In the genomic region with DNA sequence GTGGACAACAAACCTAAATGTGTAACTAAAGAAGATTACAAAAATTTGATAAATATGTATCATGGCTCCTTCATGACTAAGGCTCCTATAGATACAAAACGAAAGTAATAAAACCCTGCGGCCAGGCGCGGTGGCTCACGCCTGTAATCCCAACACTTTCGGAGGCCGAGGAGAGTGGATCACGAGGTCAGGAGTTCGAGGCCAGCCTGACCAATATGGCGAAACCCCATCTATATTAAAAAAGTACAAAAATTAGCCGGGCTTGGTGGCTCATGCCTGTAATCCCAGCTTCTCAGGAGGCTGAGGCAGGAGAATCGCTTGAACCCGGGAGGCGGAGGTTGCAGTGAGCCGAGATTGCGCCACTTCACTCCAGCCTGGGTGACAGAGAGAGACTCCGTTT, we compare ENCODE assay signal across 3 cellular contexts.
TF ChIP-seq lines count a peak whose summit lies in the region.

No MANE protein-coding gene starts in this region.

TF ChIP-seq in A549, 52 proteins besides CTCF, POLR2A, EP300 and RAD21:
- TF ChIP-seq, protein P1, sequence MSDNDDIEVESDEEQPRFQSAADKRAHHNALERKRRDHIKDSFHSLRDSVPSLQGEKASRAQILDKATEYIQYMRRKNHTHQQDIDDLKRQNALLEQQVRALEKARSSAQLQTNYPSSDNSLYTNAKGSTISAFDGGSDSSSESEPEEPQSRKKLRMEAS (IDR thresholded peaks at IDR 0.05) = 0 out of 2 replicates have a peak, but pooled peaks have one; percentile 31
- TF ChIP-seq CEBPB (IDR thresholded peaks at IDR 0.05) = peak; percentile 42 to 68; a peak in 2 of 4 replicates

TF ChIP-seq in HEK293T, 16 proteins besides CTCF, POLR2A, EP300 and RAD21:
- peak; percentile 38; the same call in 1 of the 2 replicates for TF ChIP-seq L3MBTL2 (conservative IDR thresholded peaks at IDR 0.05)

TF ChIP-seq in HepG2, 621 proteins besides CTCF, POLR2A, EP300 and RAD21:
- TF ChIP-seq CEBPG (CRISPR knock-in tag; IDR thresholded peaks at IDR 0.05) (0 out of 2 replicates have a peak, but pooled peaks have one; percentile 3), SIN3A (IDR thresholded peaks at IDR 0.05; ENCODE audit: borderline replicate concordance, low read depth, low read length) (0 out of 2 replicates have a peak, but pooled peaks have one; percentile 14), ADNP (CRISPR knock-in tag; IDR thresholded peaks at IDR 0.05) (peak; percentile 55; the same call in 1 of the 2 replicates), ZNF629 (CRISPR knock-in tag; conservative IDR thresholded peaks at IDR 0.05) (0 out of 2 replicates have a peak, but pooled peaks have one; percentile 8), DMAP1 (CRISPR knock-in tag; IDR thresholded peaks at IDR 0.05) (0 out of 2 replicates have a peak, but pooled peaks have one; percentile 27), RCOR2 (CRISPR knock-in tag; IDR thresholded peaks at IDR 0.05) (0 out of 2 replicates have a peak, but pooled peaks have one; percentile 43), ZMYM3 (CRISPR knock-in tag; IDR thresholded peaks at IDR 0.05) (peak; percentile 33; the same call in 1 of the 2 replicates)
- TF ChIP-seq, protein P2, sequence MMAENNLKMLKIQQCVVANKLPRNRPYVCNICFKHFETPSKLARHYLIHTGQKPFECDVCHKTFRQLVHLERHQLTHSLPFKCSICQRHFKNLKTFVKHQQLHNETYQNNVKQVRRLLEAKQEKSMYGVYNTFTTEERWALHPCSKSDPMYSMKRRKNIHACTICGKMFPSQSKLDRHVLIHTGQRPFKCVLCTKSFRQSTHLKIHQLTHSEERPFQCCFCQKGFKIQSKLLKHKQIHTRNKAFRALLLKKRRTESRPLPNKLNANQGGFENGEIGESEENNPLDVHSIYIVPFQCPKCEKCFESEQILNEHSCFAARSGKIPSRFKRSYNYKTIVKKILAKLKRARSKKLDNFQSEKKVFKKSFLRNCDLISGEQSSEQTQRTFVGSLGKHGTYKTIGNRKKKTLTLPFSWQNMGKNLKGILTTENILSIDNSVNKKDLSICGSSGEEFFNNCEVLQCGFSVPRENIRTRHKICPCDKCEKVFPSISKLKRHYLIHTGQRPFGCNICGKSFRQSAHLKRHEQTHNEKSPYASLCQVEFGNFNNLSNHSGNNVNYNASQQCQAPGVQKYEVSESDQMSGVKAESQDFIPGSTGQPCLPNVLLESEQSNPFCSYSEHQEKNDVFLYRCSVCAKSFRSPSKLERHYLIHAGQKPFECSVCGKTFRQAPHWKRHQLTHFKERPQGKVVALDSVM (CRISPR knock-in tag; IDR thresholded peaks at IDR 0.05) = peak; percentile 65; the same call in 1 of the 2 replicates
- TF ChIP-seq, protein P3, sequence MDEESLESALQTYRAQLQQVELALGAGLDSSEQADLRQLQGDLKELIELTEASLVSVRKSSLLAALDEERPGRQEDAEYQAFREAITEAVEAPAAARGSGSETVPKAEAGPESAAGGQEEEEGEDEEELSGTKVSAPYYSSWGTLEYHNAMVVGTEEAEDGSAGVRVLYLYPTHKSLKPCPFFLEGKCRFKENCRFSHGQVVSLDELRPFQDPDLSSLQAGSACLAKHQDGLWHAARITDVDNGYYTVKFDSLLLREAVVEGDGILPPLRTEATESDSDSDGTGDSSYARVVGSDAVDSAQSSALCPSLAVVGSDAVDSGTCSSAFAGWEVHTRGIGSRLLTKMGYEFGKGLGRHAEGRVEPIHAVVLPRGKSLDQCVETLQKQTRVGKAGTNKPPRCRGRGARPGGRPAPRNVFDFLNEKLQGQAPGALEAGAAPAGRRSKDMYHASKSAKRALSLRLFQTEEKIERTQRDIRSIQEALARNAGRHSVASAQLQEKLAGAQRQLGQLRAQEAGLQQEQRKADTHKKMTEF (CRISPR knock-in tag; IDR thresholded peaks at IDR 0.05) = 0 out of 2 replicates have a peak, but pooled peaks have one; percentile 17
TF ChIP-seq in HepG2: peak in this region for 9; not testable (repeated sequence) for 612.
